ENCODE assay signal across 29 cellular contexts in genomic region chr15:28982886-28983285, GRCh38.
"Had no signal": no experiment of that assay in that cellular context is flagged by ENCODE, and none has a peak within 500 bp of the region (broad histone marks: within the 10 kb centered on the region; RNA-seq: fewer than 3 reads in every experiment).

No MANE protein-coding gene starts in this region.

- H3K4me1 Mint-ChIP-seq: activated CD4-positive, alpha-beta memory T cell treated with anti-CD3 and anti-CD28 coated beads, Interleukin-2, amount 10 ng/mL, durations not matched to agents 7 days and 5 days had no signal

- H3K4me3 ChIP-seq: body of pancreas, coronary artery had no signal

- H3K36me3 Mint-ChIP-seq: activated naive CD4-positive, alpha-beta T cell treated with anti-CD3 and anti-CD28 coated beads, Interleukin-2, amount 10 ng/mL, durations not matched to agents 7 days and 5 days; WTC11 had no signal

- H3K4me1 ChIP-seq: body of pancreas had no signal

- H3K27ac ChIP-seq: body of pancreas, coronary artery, epithelial cell of prostate, VCaP had no signal

- H3K9me3 ChIP-seq: body of pancreas had no signal

- DNase-seq: activated CD4-positive, alpha-beta memory T cell treated with anti-CD3 and anti-CD28 coated beads, Interleukin-2, amount 10 ng/mL, durations not matched to agents 7 days and 5 days; activated CD4-positive, alpha-beta T cell treated with anti-CD3 and anti-CD28 coated beads for 1 hour; activated CD4-positive, alpha-beta T cell treated with anti-CD3 and anti-CD28 coated beads for 4 hours; activated CD4-positive, alpha-beta T cell treated with anti-CD3 and anti-CD28 coated beads, Interleukin-2, amount 10 ng/mL, durations not matched to agents 7 days and 5 days; activated CD4-positive, alpha-beta T cell treated with anti-CD3 and anti-CD28 coated beads, Interleukin-2, amount 50 U/mL, for 4 hours; activated CD8-positive, alpha-beta memory T cell treated with anti-CD3 and anti-CD28 coated beads, Interleukin-2, amount 50 U/mL, for 4 hours; activated effector memory CD4-positive, alpha-beta T cell treated with anti-CD3 and anti-CD28 coated beads, Interleukin-2, amount 50 U/mL, for 16 hours; activated naive CD4-positive, alpha-beta T cell treated with anti-CD3 and anti-CD28 coated beads, Interleukin-2, amount 10 ng/mL, durations not matched to agents 7 days and 5 days; activated T-cell treated with anti-CD3 and anti-CD28 coated beads, Interleukin-2, amount 50 U/mL, for 1 hour; activated T-cell treated with anti-CD3 and anti-CD28 coated beads, Interleukin-2, amount 50 U/mL, for 48 hours; amygdala; body of pancreas; caudate nucleus; cerebellar nuclear complex; effector CD4-positive, alpha-beta T cell; effector memory CD8-positive, alpha-beta T cell; foreskin fibroblast; T-helper 2 cell had no signal

- H3K4me3 Mint-ChIP-seq: activated CD4-positive, alpha-beta memory T cell treated with anti-CD3 and anti-CD28 coated beads, Interleukin-2, amount 10 ng/mL, durations not matched to agents 7 days and 5 days; activated CD4-positive, alpha-beta T cell treated with anti-CD3 and anti-CD28 coated beads, Interleukin-2, amount 10 ng/mL, durations not matched to agents 7 days and 5 days; activated naive CD4-positive, alpha-beta T cell treated with anti-CD3 and anti-CD28 coated beads, Interleukin-2, amount 10 ng/mL, durations not matched to agents 7 days and 5 days; activated naive CD8-positive, alpha-beta T cell; activated T-helper 1 cell treated with anti-CD3 and anti-CD28 coated beads, Interleukin-12 subunit alpha, Interleukin-12 subunit beta, Interleukin-2, Interleukin-4 antibody, amounts not matched to agents 30 ng/mL and 10 ng/mL and 1 ng/mL, durations not matched to agents 14 hours and 24 hours and 36 hours; dendritic cell treated with granulocyte-macrophage colony-stimulating factor and Interleukin-4, amounts not matched to agents 40 ng/mL and 50 ng/mL, for 4 days; effector memory CD8-positive, alpha-beta T cell; WTC11 had no signal

- ATAC-seq: body of pancreas; effector memory CD8-positive, alpha-beta T cell had no signal

- FAIRE-seq: endometrium, endothelial cell of umbilical vein, frontal cortex had no signal

- H3K27ac Mint-ChIP-seq: activated CD4-positive, alpha-beta memory T cell treated with anti-CD3 and anti-CD28 coated beads, Interleukin-2, amount 10 ng/mL, durations not matched to agents 7 days and 5 days; activated CD4-positive, alpha-beta T cell treated with anti-CD3 and anti-CD28 coated beads, Interleukin-2, amount 10 ng/mL, durations not matched to agents 7 days and 5 days; activated naive CD4-positive, alpha-beta T cell treated with anti-CD3 and anti-CD28 coated beads, Interleukin-2, amount 10 ng/mL, durations not matched to agents 7 days and 5 days; activated naive CD8-positive, alpha-beta T cell; activated T-helper 1 cell treated with anti-CD3 and anti-CD28 coated beads, Interleukin-12 subunit alpha, Interleukin-12 subunit beta, Interleukin-2, Interleukin-4 antibody, amounts not matched to agents 30 ng/mL and 10 ng/mL and 1 ng/mL, durations not matched to agents 14 hours and 24 hours and 36 hours; activated T-helper 2 cell treated with anti-CD3 and anti-CD28 coated beads, Interferon-gamma antibody, Interleukin-2, Interleukin-4, amounts not matched to agents 10 μg/mL and 5 μg/mL and 100 μg/mL, durations not matched to agents 14 hours and 24 hours and 36 hours; dendritic cell treated with granulocyte-macrophage colony-stimulating factor and Interleukin-4, amounts not matched to agents 40 ng/mL and 50 ng/mL, for 4 days; WTC11 had no signal

- H3K27me3 Mint-ChIP-seq: activated CD4-positive, alpha-beta memory T cell treated with anti-CD3 and anti-CD28 coated beads, Interleukin-2, amount 10 ng/mL, durations not matched to agents 7 days and 5 days; activated CD4-positive, alpha-beta T cell treated with anti-CD3 and anti-CD28 coated beads, Interleukin-2, amount 10 ng/mL, durations not matched to agents 7 days and 5 days; activated naive CD4-positive, alpha-beta T cell treated with anti-CD3 and anti-CD28 coated beads, Interleukin-2, amount 10 ng/mL, durations not matched to agents 7 days and 5 days; activated naive CD8-positive, alpha-beta T cell; effector memory CD8-positive, alpha-beta T cell had no signal

- H3K9me3 Mint-ChIP-seq: activated CD4-positive, alpha-beta memory T cell treated with anti-CD3 and anti-CD28 coated beads, Interleukin-2, amount 10 ng/mL, durations not matched to agents 7 days and 5 days; activated naive CD4-positive, alpha-beta T cell treated with anti-CD3 and anti-CD28 coated beads, Interleukin-2, amount 10 ng/mL, durations not matched to agents 7 days and 5 days; activated T-helper 1 cell treated with anti-CD3 and anti-CD28 coated beads, Interleukin-12 subunit alpha, Interleukin-12 subunit beta, Interleukin-2, Interleukin-4 antibody, amounts not matched to agents 30 ng/mL and 10 ng/mL and 1 ng/mL, durations not matched to agents 14 hours and 24 hours and 36 hours; activated T-helper 2 cell treated with anti-CD3 and anti-CD28 coated beads, Interferon-gamma antibody, Interleukin-2, Interleukin-4, amounts not matched to agents 10 μg/mL and 5 μg/mL and 100 μg/mL, durations not matched to agents 14 hours and 24 hours and 36 hours; dendritic cell treated with granulocyte-macrophage colony-stimulating factor and Interleukin-4, amounts not matched to agents 40 ng/mL and 50 ng/mL, for 4 days; effector memory CD8-positive, alpha-beta T cell; WTC11 had no signal

- H3K27me3 ChIP-seq: body of pancreas had no signal
